ENCODE assay signal across 25 cellular contexts in genomic region chr4:116469582-116469981, GRCh38.
DNase-seq lines count a peak whose midpoint lies in the region; ATAC-seq, FAIRE-seq and TF ChIP-seq lines count a peak whose summit lies in the region.
"Had no signal": no experiment of that assay in that cellular context is flagged by ENCODE, and none has a peak within 500 bp of the region (broad histone marks: within the 10 kb centered on the region; RNA-seq: fewer than 3 reads in every experiment).

No MANE protein-coding gene starts in this region.

- peaks cover 1% of the 10 kb centered on the region for H3K9me3 Mint-ChIP-seq in activated naive CD8-positive, alpha-beta T cell treated with anti-CD3 and anti-CD28 coated beads for 36 hours
- H3K9me3 Mint-ChIP-seq: activated T-helper 2 cell treated with anti-CD3 and anti-CD28 coated beads, Interferon-gamma antibody, Interleukin-2, Interleukin-4, amounts not matched to agents 10 μg/mL and 5 μg/mL and 100 μg/mL, durations not matched to agents 14 hours and 24 hours and 36 hours; neural crest cell had no signal

- H3K27me3 ChIP-seq in GM12878 (replicated peaks in 1 of 2; ENCODE audit: control insufficient read depth in 2 of 2, insufficient read depth in 2 of 2, low read length in 1 of 2), result no peaks in the 10 kb centered on the region
- H3K27me3 ChIP-seq: brain microvascular endothelial cell, colonic mucosa, transverse colon had no signal

- no peaks in the 10 kb centered on the region for H3K4me1 Mint-ChIP-seq in activated naive CD8-positive, alpha-beta T cell treated with anti-CD3 and anti-CD28 coated beads for 36 hours
- H3K4me1 Mint-ChIP-seq: activated CD8-positive, alpha-beta memory T cell treated with anti-CD3 and anti-CD28 coated beads, Interleukin-2, amount 10 ng/mL, durations not matched to agents 7 days and 5 days; neural crest cell had no signal

- H3K4me2 ChIP-seq in GM12878 (ENCODE audit: control insufficient read depth, insufficient read depth), result no peak overlapping the region

- no peak for DNase-seq in GM12878 (ENCODE audit: low read depth, low spot score)
- DNase-seq in DMS53 (lab: John Stamatoyannopoulos, UW), result no peak
- no peak for DNase-seq in activated naive CD8-positive, alpha-beta T cell treated with anti-CD3 and anti-CD28 coated beads for 36 hours
- DNase-seq in cortex of kidney (lab: John Stamatoyannopoulos, UW), result no peak
- DNase-seq: activated CD4-positive, alpha-beta T cell treated with anti-CD3 and anti-CD28 coated beads for 48 hours; activated CD8-positive, alpha-beta memory T cell treated with anti-CD3 and anti-CD28 coated beads, Interleukin-2, amount 10 ng/mL, durations not matched to agents 7 days and 5 days; brain microvascular endothelial cell; colonic mucosa; COR-L47; EL; HCEC 1CT; left ventricle myocardium superior; NCI-H1694 treated with DMSO at 0.1 percent for 48 hours; NCI-H226; stimulated activated CD4-positive, alpha-beta T cell treated with anti-CD3 and anti-CD28 coated beads, Interleukin-1b, Interleukin-23, amount 100 ng/mL, for 48 hours; stimulated activated naive CD8-positive, alpha-beta T cell treated with anti-CD3 and anti-CD28 coated beads, Interleukin-15, Interleukin-2, amounts not matched to agents 100 U/mL and 50 U/mL, for 24 hours; transverse colon had no signal

- H3K36me3 ChIP-seq in GM12878 (ENCODE audit: control insufficient read depth in 2 of 2, insufficient read depth in 2 of 2, low read length in 1 of 2), result no peaks in the 10 kb centered on the region
- H3K36me3 ChIP-seq: brain microvascular endothelial cell, colonic mucosa, transverse colon had no signal

- TF ChIP-seq EP300 in GM12878 (IDR thresholded peaks at IDR 0.05; ENCODE audit: borderline replicate concordance in 1 of 2, control insufficient read depth in 1 of 2, low read depth in 2 of 2, low read length in 2 of 2), result no peak

- TF ChIP-seq POLR2A in GM12878 (IDR thresholded peaks at IDR 0.05; ENCODE audit: low read depth, low read length), result no peak

- peaks cover 3% of the 10 kb centered on the region; the same call in 1 of the 2 replicates for H3K4me1 ChIP-seq in GM12878 (ENCODE audit: control insufficient read depth, insufficient read depth, low read length)
- H3K4me1 ChIP-seq: colonic mucosa, transverse colon had no signal

- H3K79me2 ChIP-seq in GM12878 (ENCODE audit: control insufficient read depth, insufficient read depth, low read length), result no peaks in the 10 kb centered on the region

- no TSS peak for BruUV-seq in GM12878 (replicated peaks; lab: Mats Ljungman, UMichigan)

- FAIRE-seq in GM12878 (lab: Jason Lieb, UNC), result no peak
- FAIRE-seq: endothelial cell of umbilical vein, K562 had no signal

- no peak for TF ChIP-seq RAD21 in GM12878 (IDR thresholded peaks at IDR 0.05; ENCODE audit: insufficient read depth, low read depth, low read length)

- TF ChIP-seq CTCF in GM12878 (IDR thresholded peaks at IDR 0.05 in 2 of 3, conservative IDR thresholded peaks at IDR 0.05 in 1 of 3; ENCODE audit: control insufficient read depth in 2 of 3, extremely low read depth in 1 of 3, insufficient read depth in 1 of 3, low read depth in 3 of 3, low read length in 3 of 3), result no peak

- 0% methylated on average over 1 of the region's 1 CpG for WGBS in GM12878 (ENCODE audit: insufficient coverage, insufficient replicate concordance, low lambda C conversion rate, missing lambda C conversion rate)

- H3K4me3 ChIP-seq in GM12878, result no peak overlapping the region
- H3K4me3 ChIP-seq: colonic mucosa, K562, transverse colon had no signal

- intact Hi-C loops in GM12878 (cut with micrococcal nuclease; ENCODE audit: unreplicated experiment), result no loop called here

- in situ Hi-C loops in GM12878 (cut with MboI), result no loop called here

- RAD21 ChIA-PET in GM12878 (lab: Charles Lee; ENCODE audit: unreplicated experiment), result interaction anchor here (0.6 kb wide), 1 partner anchor 120 kb away, joined by 3 read pairs; no protein-coding TSS in a partner anchor

- H3K27ac Mint-ChIP-seq in activated naive CD8-positive, alpha-beta T cell treated with anti-CD3 and anti-CD28 coated beads for 36 hours, result no peak overlapping the region
- H3K27ac Mint-ChIP-seq: activated CD8-positive, alpha-beta memory T cell treated with anti-CD3 and anti-CD28 coated beads, Interleukin-2, amount 10 ng/mL, durations not matched to agents 7 days and 5 days; activated T-helper 2 cell treated with anti-CD3 and anti-CD28 coated beads, Interferon-gamma antibody, Interleukin-2, Interleukin-4, amounts not matched to agents 10 μg/mL and 5 μg/mL and 100 μg/mL, durations not matched to agents 14 hours and 24 hours and 36 hours; progenitor cell of endocrine pancreas had no signal

- CTCF ChIA-PET in GM12878 (lab: Yijun Ruan, JAX), result no interaction called here

- H3K4me3 Mint-ChIP-seq in activated naive CD8-positive, alpha-beta T cell treated with anti-CD3 and anti-CD28 coated beads for 36 hours, result no peak overlapping the region
- H3K4me3 Mint-ChIP-seq: activated CD8-positive, alpha-beta memory T cell treated with anti-CD3 and anti-CD28 coated beads, Interleukin-2, amount 10 ng/mL, durations not matched to agents 7 days and 5 days; neural crest cell had no signal

- no peaks in the 10 kb centered on the region for H4K20me1 ChIP-seq in GM12878 (ENCODE audit: control insufficient read depth, insufficient read depth)

- no peak overlapping the region for H3K9ac ChIP-seq in GM12878 (ENCODE audit: control insufficient read depth, insufficient read depth, low read length)

- POLR2A ChIA-PET in GM12878 (lab: Charles Lee), result no interaction called here

- peak; percentile 91 for ATAC-seq in GM18867 (IDR thresholded peaks at IDR 0.05; ENCODE audit: unreplicated experiment)
- ATAC-seq in GM21717 (IDR thresholded peaks at IDR 0.05; ENCODE audit: unreplicated experiment), result peak; percentile 85
- peak; percentile 87 for ATAC-seq in HG03103 (IDR thresholded peaks at IDR 0.05; ENCODE audit: low read depth, unreplicated experiment)
- ATAC-seq in GM12878, result peak; percentile 88
- ATAC-seq: activated CD8-positive, alpha-beta memory T cell treated with anti-CD3 and anti-CD28 coated beads, Interleukin-2, amount 10 ng/mL, durations not matched to agents 7 days and 5 days; K562; left ventricle myocardium superior; stimulated activated naive CD8-positive, alpha-beta T cell treated with anti-CD3 and anti-CD28 coated beads, Interleukin-15, Interleukin-2, amounts not matched to agents 100 U/mL and 50 U/mL, for 24 hours had no signal

- H3K36me3 Mint-ChIP-seq in activated naive CD8-positive, alpha-beta T cell treated with anti-CD3 and anti-CD28 coated beads for 36 hours, result no peaks in the 10 kb centered on the region
- H3K36me3 Mint-ChIP-seq: activated CD8-positive, alpha-beta memory T cell treated with anti-CD3 and anti-CD28 coated beads, Interleukin-2, amount 10 ng/mL, durations not matched to agents 7 days and 5 days had no signal

- SMC1A ChIA-PET in GM12878 (lab: Charles Lee; ENCODE audit: uncharacterized antibody, unreplicated experiment), result no interaction called here

- no peak overlapping the region for H3K27ac ChIP-seq in GM12878 (ENCODE audit: control insufficient read depth, insufficient read depth)
- H3K27ac ChIP-seq: brain microvascular endothelial cell, colonic mucosa, transverse colon had no signal

- H3K9me3 ChIP-seq in GM12878 (replicated peaks; ENCODE audit: control insufficient read depth, insufficient read depth, low read length), result no peaks in the 10 kb centered on the region; the same call in 2 of the 3 replicates
- H3K9me3 ChIP-seq: colonic mucosa, transverse colon had no signal

- no peaks in the 10 kb centered on the region for H3K27me3 Mint-ChIP-seq in activated naive CD8-positive, alpha-beta T cell treated with anti-CD3 and anti-CD28 coated beads for 36 hours
- H3K27me3 Mint-ChIP-seq: activated CD8-positive, alpha-beta memory T cell treated with anti-CD3 and anti-CD28 coated beads, Interleukin-2, amount 10 ng/mL, durations not matched to agents 7 days and 5 days; progenitor cell of endocrine pancreas had no signal

- H2AFZ ChIP-seq in GM12878 (ENCODE audit: control insufficient read depth, low read depth, low read length), result no peak overlapping the region

TF ChIP-seq in GM12878, 131 proteins besides CTCF, POLR2A, EP300 and RAD21 (continues in another document):
- TF ChIP-seq RAD51 (IDR thresholded peaks at IDR 0.05) (no peak), ETV6 (conservative IDR thresholded peaks at IDR 0.05 in 1 of 2, IDR thresholded peaks at IDR 0.05 in 1 of 2; ENCODE audit: borderline replicate concordance in 1 of 2, low read depth in 1 of 2) (no peak), PML (IDR thresholded peaks at IDR 0.05; ENCODE audit: low read length) (no peak)
- TF ChIP-seq, protein P1, sequence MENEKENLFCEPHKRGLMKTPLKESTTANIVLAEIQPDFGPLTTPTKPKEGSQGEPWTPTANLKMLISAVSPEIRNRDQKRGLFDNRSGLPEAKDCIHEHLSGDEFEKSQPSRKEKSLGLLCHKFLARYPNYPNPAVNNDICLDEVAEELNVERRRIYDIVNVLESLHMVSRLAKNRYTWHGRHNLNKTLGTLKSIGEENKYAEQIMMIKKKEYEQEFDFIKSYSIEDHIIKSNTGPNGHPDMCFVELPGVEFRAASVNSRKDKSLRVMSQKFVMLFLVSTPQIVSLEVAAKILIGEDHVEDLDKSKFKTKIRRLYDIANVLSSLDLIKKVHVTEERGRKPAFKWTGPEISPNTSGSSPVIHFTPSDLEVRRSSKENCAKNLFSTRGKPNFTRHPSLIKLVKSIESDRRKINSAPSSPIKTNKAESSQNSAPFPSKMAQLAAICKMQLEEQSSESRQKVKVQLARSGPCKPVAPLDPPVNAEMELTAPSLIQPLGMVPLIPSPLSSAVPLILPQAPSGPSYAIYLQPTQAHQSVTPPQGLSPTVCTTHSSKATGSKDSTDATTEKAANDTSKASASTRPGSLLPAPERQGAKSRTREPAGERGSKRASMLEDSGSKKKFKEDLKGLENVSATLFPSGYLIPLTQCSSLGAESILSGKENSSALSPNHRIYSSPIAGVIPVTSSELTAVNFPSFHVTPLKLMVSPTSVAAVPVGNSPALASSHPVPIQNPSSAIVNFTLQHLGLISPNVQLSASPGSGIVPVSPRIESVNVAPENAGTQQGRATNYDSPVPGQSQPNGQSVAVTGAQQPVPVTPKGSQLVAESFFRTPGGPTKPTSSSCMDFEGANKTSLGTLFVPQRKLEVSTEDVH (IDR thresholded peaks at IDR 0.05; ENCODE audit: low read depth, partially characterized antibody), result no peak
- TF ChIP-seq, protein P2, sequence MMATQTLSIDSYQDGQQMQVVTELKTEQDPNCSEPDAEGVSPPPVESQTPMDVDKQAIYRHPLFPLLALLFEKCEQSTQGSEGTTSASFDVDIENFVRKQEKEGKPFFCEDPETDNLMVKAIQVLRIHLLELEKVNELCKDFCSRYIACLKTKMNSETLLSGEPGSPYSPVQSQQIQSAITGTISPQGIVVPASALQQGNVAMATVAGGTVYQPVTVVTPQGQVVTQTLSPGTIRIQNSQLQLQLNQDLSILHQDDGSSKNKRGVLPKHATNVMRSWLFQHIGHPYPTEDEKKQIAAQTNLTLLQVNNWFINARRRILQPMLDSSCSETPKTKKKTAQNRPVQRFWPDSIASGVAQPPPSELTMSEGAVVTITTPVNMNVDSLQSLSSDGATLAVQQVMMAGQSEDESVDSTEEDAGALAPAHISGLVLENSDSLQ (IDR thresholded peaks at IDR 0.05), result no peak
